15 cellular contexts compared by ENCODE assay signal in the genomic region with DNA sequence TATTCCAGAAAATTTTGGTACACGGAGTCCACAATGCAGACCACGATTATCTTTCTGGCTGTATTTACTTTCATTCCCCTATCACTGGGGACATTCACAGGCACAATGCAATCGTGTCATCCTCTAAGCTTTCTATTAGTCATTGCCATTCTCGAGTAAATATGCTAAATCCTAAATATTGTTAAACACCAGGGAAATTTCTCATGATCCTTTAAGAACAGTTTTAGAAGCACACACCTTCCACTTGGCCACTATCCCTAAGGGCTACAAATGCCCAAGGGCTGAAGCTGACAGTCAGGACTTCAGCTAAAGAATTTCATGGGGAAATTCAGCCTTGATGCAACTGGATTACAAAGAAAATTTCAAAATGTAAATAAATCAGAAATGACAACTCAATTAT.
"Had no signal": no experiment of that assay in that cellular context is flagged by ENCODE, and none has a peak within 500 bp of the region (broad histone marks: within the 10 kb centered on the region; RNA-seq: fewer than 3 reads in every experiment).

No MANE protein-coding gene starts in this region.

- FAIRE-seq: colon, endothelial cell of umbilical vein, kidney, small intestine, urothelium cell line had no signal

- H3K4me1 ChIP-seq: left lung, right atrium auricular region had no signal

- DNase-seq: activated CD4-positive, alpha-beta memory T cell treated with anti-CD3 and anti-CD28 coated beads, Interleukin-2, amount 10 ng/mL, durations not matched to agents 7 days and 5 days; activated CD4-positive, alpha-beta T cell treated with anti-CD3 and anti-CD28 coated beads for 4 hours; activated naive CD4-positive, alpha-beta T cell treated with anti-CD3 and anti-CD28 coated beads, Interleukin-2, amount 50 U/mL, for 16 hours; activated T-cell treated with anti-CD3 and anti-CD28 coated beads, Interleukin-2, amount 50 U/mL, for 24 hours; effector CD8-positive, alpha-beta T cell; kidney; left lung; small intestine; stimulated activated CD4-positive, alpha-beta T cell treated with anti-CD3 and anti-CD28 coated beads, Interleukin-4, amount 100 ng/mL, for 4 hours; stimulated activated CD8-positive, alpha-beta memory T cell treated with anti-CD3 and anti-CD28 coated beads, Interleukin-4, amount 100 ng/mL, for 48 hours had no signal

- H3K27me3 ChIP-seq: adrenal gland, left lung, right atrium auricular region had no signal

- H3K36me3 ChIP-seq: adrenal gland, left lung, right atrium auricular region had no signal

- H3K9me3 ChIP-seq: adrenal gland, right atrium auricular region had no signal

- H3K4me3 ChIP-seq: adrenal gland, left lung, right atrium auricular region had no signal
